Comparison of ENCODE assay signal across 8 cellular contexts in genomic region chr7:6706666-6707407, GRCh38. TPM values are rescaled to one million over a fixed set of nuclear protein-coding genes. Genes with fewer than 3 reads are reported as not detected.
DNase-seq lines count a peak whose midpoint lies in the region; ATAC-seq and TF ChIP-seq lines count a peak whose summit lies in the region.

ZNF12 (minus strand) TSS chr7:6706947; CDS start chr7:6705173, 1,774 bp downstream.

- ATAC-seq in GM19035 (IDR thresholded peaks at IDR 0.05; ENCODE audit: unreplicated experiment) (peak; percentile 95), HG03342 (IDR thresholded peaks at IDR 0.05; ENCODE audit: unreplicated experiment) (peak; percentile 87)

- 1 to 4% (median 2%) methylated on average over 27 to 65 of the region's 65 CpGs for WGBS in spleen, 5 donors

- H3K36me3 ChIP-seq in spleen, result peaks cover 0 to 31% (median 21%) of the 10 kb centered on the region in 6 donors

- peaks cover 0 to 7% (median 0%) of the 10 kb centered on the region in 7 donors for H3K27me3 ChIP-seq in spleen (replicated peaks in 1 of 7)

- intact Hi-C loops in spleen (cut with DNase I; ENCODE audit: low total_unique reads), result no loop called here

- H3K4me3 ChIP-seq in AG10803 (ENCODE audit: low read length) (peak within 1 kb of the TSS; percentile 92), spleen (peak within 1 kb of the TSS; percentile 83 to 91 (median 86))

- peak within 1 kb of the TSS; percentile 90 for H3K27ac ChIP-seq in caudate nucleus (ENCODE audit: low read depth, low read length)
- H3K27ac ChIP-seq in spleen, result peak within 1 kb of the TSS; percentile 90 to 97 (median 95)

- DNase-seq in AG10803 (ENCODE audit: low read depth) (peak; percentile 94), NCI-H345 treated with DMSO at 0.1 percent for 48 hours (lab: John Stamatoyannopoulos, UW; ENCODE audit: unreplicated experiment) (peak; percentile 93), caudate nucleus (lab: John Stamatoyannopoulos, UW) (peak in 60 of 61 donors; percentile 35 to 96 (median 90)), inferior parietal cortex (ENCODE audit: extremely low spot score) (peak; percentile 96), spleen (peak; percentile 98)
- DNase-seq in activated CD4-positive, CD25-positive, alpha-beta regulatory T cell (lab: John Stamatoyannopoulos, UW), result peak; percentile 84 to 92 (median 91)

- peaks cover 0 to 16% (median 2%) of the 10 kb centered on the region in 8 donors for H3K9me3 ChIP-seq in spleen

- TF ChIP-seq POLR2A in spleen (IDR thresholded peaks at IDR 0.05), result no peak

- no peak for TF ChIP-seq CTCF in AG10803 (conservative IDR thresholded peaks at IDR 0.05; ENCODE audit: low read length)
- peak in 3 of 11 experiments; percentile 9 to 29 (median 19) for TF ChIP-seq CTCF in spleen (IDR thresholded peaks at IDR 0.05 in 8 of 11, conservative IDR thresholded peaks at IDR 0.05 in 3 of 11)

- peaks cover 9 to 43% (median 39%) of the 10 kb centered on the region in 6 donors for H3K4me1 ChIP-seq in spleen

RNA-seq across cellular contexts. Expression of gene ZNF12, which starts in this region (rescaled TPM):
- 10 to 100 TPM; 29.0 to 43.2 (median 30.6) TPM for total RNA-seq in spleen
- polyA plus RNA-seq in spleen, result 10 to 100 TPM in 2 of 3 donors, 1 to 10 TPM in 1; 9.7 to 16.2 (median 12.9) TPM

Comparison
In these comparisons a context has a peak if more than half of its experiments do, and no peak if none do; other contexts are left out.
1. Peak in every context shown above with its lines: DNase-seq, ATAC-seq, H3K4me3 ChIP-seq and H3K27ac ChIP-seq.